ENCODE assay signal across 8 cellular contexts in genomic region chr11:36508743-36509142, GRCh38. TPM values are rescaled to one million over a fixed set of nuclear protein-coding genes. Genes with fewer than 3 reads are reported as not detected.
A peak's percentile ranks its signal among the peaks of the same experiment; 100 is the strongest.
DNase-seq lines count a peak whose midpoint lies in the region; ATAC-seq and TF ChIP-seq lines count a peak whose summit lies in the region.

No MANE protein-coding gene starts in this region.

- H3K4me3 Mint-ChIP-seq in stimulated activated naive CD8-positive, alpha-beta T cell treated with anti-CD3 and anti-CD28 coated beads, Interleukin-15, Interleukin-2, amounts not matched to agents 100 ng/mL and 50 ng/mL, for 24 hours, result peak overlapping the region; percentile 97

- peaks cover 11% of the 10 kb centered on the region for H3K4me1 ChIP-seq in mammary epithelial cell (ENCODE audit: insufficient read depth, low read length)
- H3K4me1 ChIP-seq in mononuclear cell (ENCODE audit: insufficient read depth, low read length), result peaks cover 25% of the 10 kb centered on the region

- H3K4me2 ChIP-seq in mammary epithelial cell (ENCODE audit: insufficient read depth, low read depth, low read length), result peak overlapping the region; percentile 78

- no peaks in the 10 kb centered on the region for H3K9me3 ChIP-seq in mammary epithelial cell (replicated peaks; ENCODE audit: insufficient read depth, low read length)
- no peaks in the 10 kb centered on the region for H3K9me3 ChIP-seq in mononuclear cell (ENCODE audit: low read depth, low read length)

- CTCF ChIA-PET in mammary epithelial cell (lab: Charles Lee; ENCODE audit: low non-redundant PET), result interaction anchor here (0.5 to 0.6 kb wide), 3 partner anchors 29 to 710 kb away, joined by 3 to 5 read pairs (median 4); no protein-coding TSS in a partner anchor

- peak overlapping the region; percentile 98 for H2AFZ ChIP-seq in mammary epithelial cell (ENCODE audit: low read depth, low read length)

- H3K4me1 Mint-ChIP-seq in stimulated activated naive CD8-positive, alpha-beta T cell treated with anti-CD3 and anti-CD28 coated beads, Interleukin-15, Interleukin-2, amounts not matched to agents 100 ng/mL and 50 ng/mL, for 24 hours (ENCODE audit: low read depth), result peaks cover 36% of the 10 kb centered on the region

- H3K79me2 ChIP-seq in mammary epithelial cell (ENCODE audit: insufficient read depth, low read length), result peaks cover 55% of the 10 kb centered on the region

- H3K27ac Mint-ChIP-seq in stimulated activated naive CD8-positive, alpha-beta T cell treated with anti-CD3 and anti-CD28 coated beads, Interleukin-15, Interleukin-2, amounts not matched to agents 100 ng/mL and 50 ng/mL, for 24 hours, result peak overlapping the region; percentile 95

- no peaks in the 10 kb centered on the region for H3K27me3 ChIP-seq in mammary epithelial cell (ENCODE audit: insufficient read depth, low read length)
- no peaks in the 10 kb centered on the region for H3K27me3 ChIP-seq in mononuclear cell (ENCODE audit: insufficient read depth, low read length)

- H3K36me3 ChIP-seq in mammary epithelial cell (ENCODE audit: insufficient read depth, low read length), result no peaks in the 10 kb centered on the region

- H3K4me3 ChIP-seq in mammary epithelial cell (replicated peaks in 1 of 3; ENCODE audit: insufficient read depth in 1 of 3, low read depth in 2 of 3, low read length in 3 of 3) (peak overlapping the region; percentile 57 to 90 (median 80)), mononuclear cell (ENCODE audit: low read length) (peak overlapping the region; percentile 82)

- no peak for TF ChIP-seq CTCF in mammary epithelial cell (conservative IDR thresholded peaks at IDR 0.05 in 1 of 2, IDR thresholded peaks at IDR 0.05 in 1 of 2; ENCODE audit: extremely low read depth in 1 of 2, insufficient read depth in 1 of 2, low read depth in 1 of 2, low read length in 2 of 2)

- 4% methylated on average over 3 of the region's 3 CpGs for WGBS in mammary epithelial cell (ENCODE audit: low coverage, missing lambda C conversion rate)

- H3K9me3 Mint-ChIP-seq in stimulated activated naive CD8-positive, alpha-beta T cell treated with anti-CD3 and anti-CD28 coated beads, Interleukin-15, Interleukin-2, amounts not matched to agents 100 ng/mL and 50 ng/mL, for 24 hours, result no peaks in the 10 kb centered on the region

- H3K9ac ChIP-seq in mammary epithelial cell (ENCODE audit: insufficient read depth, low read length), result peak overlapping the region; percentile 85

- dilution Hi-C loops in mammary epithelial cell (cut with HindIII; ENCODE audit: low sequenced_read_pairs), result no loop called here

- H3K27me3 Mint-ChIP-seq in stimulated activated naive CD8-positive, alpha-beta T cell treated with anti-CD3 and anti-CD28 coated beads, Interleukin-15, Interleukin-2, amounts not matched to agents 100 ng/mL and 50 ng/mL, for 24 hours, result peaks cover under 1% of the 10 kb centered on the region

- H4K20me1 ChIP-seq in mammary epithelial cell (ENCODE audit: insufficient read depth, low read length), result no peaks in the 10 kb centered on the region

- in situ Hi-C loops in mammary epithelial cell (cut with MboI; ENCODE audit: low sequenced_read_pairs in 2 of 2), result no loop called here

- TSS peak; percentile 41 for BruUV-seq in mammary epithelial cell (replicated peaks; lab: Mats Ljungman, UMichigan)

- H3K27ac ChIP-seq in mammary epithelial cell (ENCODE audit: insufficient read depth, low read depth, low read length), result peak overlapping the region; percentile 79

- DNase-seq in stimulated activated naive CD8-positive, alpha-beta T cell treated with anti-CD3 and anti-CD28 coated beads, Interleukin-15, Interleukin-2, amounts not matched to agents 100 U/mL and 50 U/mL, for 24 hours, result no peak
- DNase-seq in mammary epithelial cell (peak; percentile 14), dedifferentiated amniotic fluid mesenchymal stem cell (ENCODE audit: extremely low spot score) (no peak)

- intact Hi-C loops in mammary epithelial cell (cut with micrococcal nuclease), result no loop called here

- ATAC-seq in stimulated activated naive CD8-positive, alpha-beta T cell treated with anti-CD3 and anti-CD28 coated beads, Interleukin-15, Interleukin-2, amounts not matched to agents 100 U/mL and 50 U/mL, for 24 hours, result no peak
- ATAC-seq in HG03460 (IDR thresholded peaks at IDR 0.05; ENCODE audit: unreplicated experiment) (no peak), HG03520 (IDR thresholded peaks at IDR 0.05; ENCODE audit: unreplicated experiment) (no peak), HG02973 (IDR thresholded peaks at IDR 0.05; ENCODE audit: unreplicated experiment) (no peak)

- peaks cover 6% of the 10 kb centered on the region for H3K36me3 Mint-ChIP-seq in stimulated activated naive CD8-positive, alpha-beta T cell treated with anti-CD3 and anti-CD28 coated beads, Interleukin-15, Interleukin-2, amounts not matched to agents 100 ng/mL and 50 ng/mL, for 24 hours (ENCODE audit: low read depth)

RNA-seq across cellular contexts. Expression of gene TRAF6, which starts 1.3 kb away (rescaled TPM):
- total RNA-seq in mammary epithelial cell (10 to 100 TPM; 11.2 to 21.0 TPM), mononuclear cell (48.0 TPM)
- 6.5 TPM for polyA plus RNA-seq in mammary epithelial cell
- 10.4 TPM for polyA minus RNA-seq in mammary epithelial cell

RNA-seq across cellular contexts. Expression of gene RAG1, which starts 59.1 kb away (rescaled TPM):
- 1 to 10 TPM in 1 of 2 donors, under 1 TPM in 1; 0.64 to 1.0 TPM for total RNA-seq in mammary epithelial cell
- 0.16 TPM for polyA plus RNA-seq in mammary epithelial cell
- polyA minus RNA-seq in mammary epithelial cell, result not detected
- total RNA-seq in mononuclear cell, result 0.52 TPM
